ENCODE assay signal across 17 cellular contexts in the genomic region with DNA sequence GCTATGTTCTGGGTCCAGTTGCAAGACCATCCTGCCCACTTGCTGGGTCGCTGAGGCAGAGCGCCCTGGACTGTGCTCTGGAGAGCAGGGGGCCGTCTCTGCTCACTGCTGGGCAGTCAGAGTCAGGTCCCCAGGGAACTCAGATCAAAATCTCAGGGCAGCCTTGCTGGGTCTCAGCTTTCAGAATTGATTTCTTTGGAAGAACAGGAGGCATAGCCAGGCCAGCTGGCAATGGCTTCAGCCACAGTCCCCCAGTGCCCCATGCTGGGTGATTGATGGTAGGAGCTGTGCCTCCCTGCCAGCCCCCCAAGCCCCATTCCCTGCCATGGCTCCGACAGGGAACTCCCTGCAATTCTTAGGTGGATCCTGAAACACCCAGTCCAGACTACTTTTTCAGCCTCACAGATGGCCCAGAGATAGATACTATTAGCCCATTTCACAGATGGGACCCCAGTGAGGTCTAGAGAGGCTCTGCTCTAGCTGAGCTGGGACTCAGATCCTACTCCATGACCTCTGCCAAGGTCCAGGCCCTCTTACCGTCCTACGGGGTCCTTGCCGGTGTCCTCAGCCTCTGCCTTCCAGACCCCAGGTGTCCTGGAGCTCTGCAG. TPM values are rescaled to one million over a fixed set of nuclear protein-coding genes. Genes with fewer than 3 reads are reported as not detected.
A peak's percentile ranks its signal among the peaks of the same experiment; 100 is the strongest.
DNase-seq lines count a peak whose midpoint lies in the region; ATAC-seq and TF ChIP-seq lines count a peak whose summit lies in the region.
"Had no signal": no experiment of that assay in that cellular context is flagged by ENCODE, and none has a peak within 500 bp of the region (broad histone marks: within the 10 kb centered on the region; RNA-seq: fewer than 3 reads in every experiment).

No MANE protein-coding gene starts in this region.

- H3K9me3 ChIP-seq in left ventricle myocardium inferior (replicated peaks): peaks cover 12% of the 10 kb centered on the region
- no peaks in the 10 kb centered on the region for H3K9me3 ChIP-seq in right cardiac atrium (ENCODE audit: control insufficient read depth, low read length)
- H3K9me3 ChIP-seq in gastrocnemius medialis: no peaks in the 10 kb centered on the region

- TF ChIP-seq POLR2A in gastrocnemius medialis (IDR thresholded peaks at IDR 0.05): no peak

- intact Hi-C loops in left ventricle myocardium inferior (cut with micrococcal nuclease) (no loop called here), Right ventricle myocardium inferior (cut with DNase I) (no loop called here), right cardiac atrium (cut with DNase I) (no loop called here), gastrocnemius medialis (cut with DNase I; ENCODE audit: low total_unique reads) (no loop called here)

- no peak for TF ChIP-seq CTCF in left ventricle myocardium inferior (IDR thresholded peaks at IDR 0.05; ENCODE audit: borderline replicate concordance)
- TF ChIP-seq CTCF in gastrocnemius medialis (IDR thresholded peaks at IDR 0.05 in 4 of 5, conservative IDR thresholded peaks at IDR 0.05 in 1 of 5): no peak

- in situ Hi-C loops in gastrocnemius medialis (cut with MboI; ENCODE audit: low sequenced_read_pairs in 4 of 4): no loop called here

- H3K27me3 ChIP-seq in left ventricle myocardium inferior (ENCODE audit: low read depth): no peaks in the 10 kb centered on the region
- no peaks in the 10 kb centered on the region for H3K27me3 ChIP-seq in right cardiac atrium (ENCODE audit: control insufficient read depth, insufficient read depth)
- H3K27me3 ChIP-seq in gastrocnemius medialis: no peaks in the 10 kb centered on the region
- H3K27me3 ChIP-seq: foreskin keratinocyte had no signal

- 66% methylated on average over 7 of the region's 7 CpGs for WGBS in right cardiac atrium

- H3K4me3 ChIP-seq in left ventricle myocardium inferior: peak overlapping the region; percentile 68
- H3K4me3 ChIP-seq in right cardiac atrium (ENCODE audit: low read length): peak overlapping the region; percentile 47
- H3K4me3 ChIP-seq in gastrocnemius medialis: peak overlapping the region; percentile 32 to 55 (median 46)

- DNase-seq in left ventricle myocardium inferior: no peak
- no peak for DNase-seq in Right ventricle myocardium inferior (ENCODE audit: missing footprints)
- DNase-seq in right cardiac atrium: peak in 1 of 3 donors; percentile 43
- no peak for DNase-seq in gastrocnemius medialis
- DNase-seq in ecto neural progenitor cell (ENCODE audit: low spot score): no peak
- no peak for DNase-seq in HUDEP-2 (lab: John Stamatoyannopoulos, UW; ENCODE audit: unreplicated experiment in 76 of 76)
- DNase-seq: activated naive CD4-positive, alpha-beta T cell treated with anti-CD3 and anti-CD28 coated beads, Interleukin-2, amount 10 ng/mL, durations not matched to agents 7 days and 5 days; foreskin keratinocyte; islet precursor cell; naive thymus-derived CD8-positive, alpha-beta T cell; NCI-H1694; NCI-H524 treated with DMSO at 0.1 percent for 48 hours; SHP77 treated with DMSO at 0.1 percent for 48 hours; small intestine; trophoblast cell had no signal

- ATAC-seq in Right ventricle myocardium inferior (no peak), right cardiac atrium (no peak), gastrocnemius medialis (no peak), GM21447 (IDR thresholded peaks at IDR 0.05; ENCODE audit: unreplicated experiment) (no peak), HG02678 (IDR thresholded peaks at IDR 0.05; ENCODE audit: unreplicated experiment) (no peak)
- ATAC-seq: foreskin keratinocyte; naive thymus-derived CD8-positive, alpha-beta T cell had no signal

- H3K36me3 ChIP-seq in left ventricle myocardium inferior (peaks cover 6% of the 10 kb centered on the region), gastrocnemius medialis (no peaks in the 10 kb centered on the region)

- H3K4me1 ChIP-seq in left ventricle myocardium inferior (peaks cover 91% of the 10 kb centered on the region), right cardiac atrium (ENCODE audit: control insufficient read depth, insufficient read depth, low read length) (peaks cover 8% of the 10 kb centered on the region), gastrocnemius medialis (peaks cover 8 to 24% of the 10 kb centered on the region in 2 donors)

- H3K27ac ChIP-seq in left ventricle myocardium inferior (replicated peaks) (peak overlapping the region; percentile 88), right cardiac atrium (ENCODE audit: low read length) (peak overlapping the region; percentile 78), gastrocnemius medialis (peak overlapping the region; percentile 72 to 79 (median 78))
- H3K27ac ChIP-seq: foreskin keratinocyte had no signal

RNA-seq across cellular contexts. Expression of gene MMRN2, which starts 0.5 kb away (rescaled TPM):
- total RNA-seq in left ventricle myocardium inferior (32.1 TPM), Right ventricle myocardium inferior (35.8 TPM), right cardiac atrium (10 to 100 TPM; 32.4 to 65.5 (median 42.5) TPM), gastrocnemius medialis (10 to 100 TPM; 14.6 to 34.8 (median 25.8) TPM)
- polyA plus RNA-seq in right cardiac atrium: 19.8 TPM

RNA-seq across cellular contexts. Expression of gene SNCG, which starts 1.5 kb away (rescaled TPM):
- total RNA-seq in left ventricle myocardium inferior: 14.7 TPM
- 24.7 TPM for total RNA-seq in Right ventricle myocardium inferior
- 10 to 100 TPM; 10.8 to 22.0 (median 15.6) TPM for total RNA-seq in right cardiac atrium
- polyA plus RNA-seq in right cardiac atrium: 30.2 TPM
- 1 to 10 TPM; 2.0 to 9.9 (median 3.0) TPM for total RNA-seq in gastrocnemius medialis
- polyA plus RNA-seq: naive thymus-derived CD8-positive, alpha-beta T cell had no signal

RNA-seq across cellular contexts. Expression of gene ADIRF, which starts 11.3 kb away (rescaled TPM):
- total RNA-seq in left ventricle myocardium inferior: 41.1 TPM
- total RNA-seq in Right ventricle myocardium inferior: 54.6 TPM
- 100 to 1,000 TPM in 1 of 4 donors, 10 to 100 TPM in 3; 69.0 to 122 (median 75.7) TPM for total RNA-seq in right cardiac atrium
- polyA plus RNA-seq in right cardiac atrium: 215 TPM
- 10 to 100 TPM; 20.1 to 51.2 (median 31.0) TPM for total RNA-seq in gastrocnemius medialis
- total RNA-seq: naive thymus-derived CD8-positive, alpha-beta T cell had no signal
- polyA plus RNA-seq: naive thymus-derived CD8-positive, alpha-beta T cell had no signal
